ENCODE assay signal across 2 cellular contexts in genomic region chr20:44153636-44154043, GRCh38.
TF ChIP-seq lines count a peak whose summit lies in the region.

No MANE protein-coding gene starts in this region.

TF ChIP-seq in SK-N-SH treated with all-trans-retinoic acid at 6 μM for 48 hours, 23 proteins besides CTCF, POLR2A, EP300 and RAD21 (continued from another document):
- no peak for TF ChIP-seq PATZ1 (CRISPR knock-in tag; IDR thresholded peaks at IDR 0.05; ENCODE audit: borderline replicate concordance)
- TF ChIP-seq ZC3H10 (CRISPR knock-in tag; IDR thresholded peaks at IDR 0.05), result no peak
- TF ChIP-seq ZNF565 (CRISPR knock-in tag; conservative IDR thresholded peaks at IDR 0.05; ENCODE audit: low read depth), result no peak
TF ChIP-seq in SK-N-SH treated with all-trans-retinoic acid at 6 μM for 48 hours: peak in this region for 0.

TF ChIP-seq in SK-N-SH, 30 proteins besides CTCF, POLR2A, EP300 and RAD21 (continued from another document):
- TF ChIP-seq MAX (IDR thresholded peaks at IDR 0.05; ENCODE audit: low read depth), result no peak
